Comparison of ENCODE assay signal across 11 cellular contexts in genomic region chr20:58655328-58656094, GRCh38. TPM values are rescaled to one million over a fixed set of nuclear protein-coding genes. Genes with fewer than 3 reads are reported as not detected.
A peak's percentile ranks its signal among the peaks of the same experiment; 100 is the strongest.
DNase-seq lines count a peak whose midpoint lies in the region; ATAC-seq and TF ChIP-seq lines count a peak whose summit lies in the region.
"Had no signal": no experiment of that assay in that cellular context is flagged by ENCODE, and none has a peak within 500 bp of the region (broad histone marks: within the 10 kb centered on the region; RNA-seq: fewer than 3 reads in every experiment).

No MANE protein-coding gene starts in this region.

- DNase-seq in CD4-positive, alpha-beta memory T cell: no peak
- DNase-seq in HFF-Myc (ENCODE audit: extremely low read depth, low read depth) (no peak), mesenchymal stem cell (no peak), NCI-H1092 treated with DMSO at 0.1 percent for 48 hours (lab: John Stamatoyannopoulos, UW) (no peak), DMS79 treated with DMSO at 0.1 percent for 48 hours (lab: John Stamatoyannopoulos, UW) (no peak)
- no peak for DNase-seq in activated T-helper 2 cell treated with anti-CD3 and anti-CD28 coated beads, Interferon-gamma antibody, Interleukin-2, Interleukin-4, amounts not matched to agents 10 μg/mL and 5 μg/mL and 100 μg/mL, durations not matched to agents 14 hours and 24 hours and 36 hours (ENCODE audit: low spot score)
- DNase-seq: Caco-2, NCI-H446, SHP77 had no signal

- no peak overlapping the region for H2AFZ ChIP-seq in mesenchymal stem cell (ENCODE audit: low read depth, low read length)

- H3K9ac ChIP-seq in mesenchymal stem cell (ENCODE audit: low read length): peak overlapping the region; percentile 58

- H2AK5ac ChIP-seq in mesenchymal stem cell (ENCODE audit: low read length, severe bottlenecking): no peak overlapping the region

- H4K8ac ChIP-seq in mesenchymal stem cell (ENCODE audit: low read length): no peak overlapping the region

- peaks cover 2% of the 10 kb centered on the region for H3K79me1 ChIP-seq in mesenchymal stem cell (replicated peaks; ENCODE audit: low read length, poor library complexity, severe bottlenecking)

- H3K9me3 ChIP-seq in CD4-positive, alpha-beta memory T cell (ENCODE audit: control insufficient read depth in 1 of 2, low read length in 2 of 2): no peaks in the 10 kb centered on the region
- no peaks in the 10 kb centered on the region for H3K9me3 ChIP-seq in mesenchymal stem cell (ENCODE audit: control insufficient read depth, low read length)
- H3K9me3 ChIP-seq: Caco-2 had no signal

- peaks cover 0 to 1% of the 10 kb centered on the region in 2 donors for H3K27me3 Mint-ChIP-seq in CD4-positive, alpha-beta memory T cell
- no peaks in the 10 kb centered on the region for H3K27me3 Mint-ChIP-seq in activated T-helper 2 cell treated with anti-CD3 and anti-CD28 coated beads, Interferon-gamma antibody, Interleukin-2, Interleukin-4, amounts not matched to agents 10 μg/mL and 5 μg/mL and 100 μg/mL, durations not matched to agents 14 hours and 24 hours and 36 hours (ENCODE audit: low read depth)

- H2BK120ac ChIP-seq in mesenchymal stem cell (ENCODE audit: low read depth, low read length): no peak overlapping the region

- H3K4ac ChIP-seq in mesenchymal stem cell (ENCODE audit: low read depth in 1 of 2, low read length in 2 of 2): no peak overlapping the region

- 84% methylated on average over 5 of the region's 6 CpGs for WGBS in mesenchymal stem cell

- TF ChIP-seq CTCF in HFF-Myc (IDR thresholded peaks at IDR 0.05; ENCODE audit: low read depth, low read length, missing control alignments): no peak

- H2BK5ac ChIP-seq in mesenchymal stem cell (ENCODE audit: low read depth, low read length, poor library complexity, severe bottlenecking): no peak overlapping the region

- H3K36me3 Mint-ChIP-seq in CD4-positive, alpha-beta memory T cell: peaks cover 0 to 43% of the 10 kb centered on the region in 2 donors
- peaks cover 49% of the 10 kb centered on the region for H3K36me3 Mint-ChIP-seq in activated T-helper 2 cell treated with anti-CD3 and anti-CD28 coated beads, Interferon-gamma antibody, Interleukin-2, Interleukin-4, amounts not matched to agents 10 μg/mL and 5 μg/mL and 100 μg/mL, durations not matched to agents 14 hours and 24 hours and 36 hours (ENCODE audit: low read depth)

- CTCF ChIA-PET in CD4-positive, alpha-beta memory T cell (lab: Charles Lee; ENCODE audit: partially characterized antibody): interaction anchor here (1.1 kb wide), 2 partner anchors 37 to 247 kb away, joined by 3 to 4 read pairs; partner anchors contain the start of gene NPEPL1

- H3K27me3 ChIP-seq in CD4-positive, alpha-beta memory T cell (ENCODE audit: insufficient read depth, low read length): no peaks in the 10 kb centered on the region
- no peaks in the 10 kb centered on the region for H3K27me3 ChIP-seq in mesenchymal stem cell (ENCODE audit: control insufficient read depth in 1 of 2, insufficient read depth in 1 of 2, low read length in 2 of 2)

- H3K4me1 Mint-ChIP-seq in CD4-positive, alpha-beta memory T cell: peaks cover 44 to 83% (median 55%) of the 10 kb centered on the region in 4 donors
- H3K4me1 Mint-ChIP-seq in activated T-helper 2 cell treated with anti-CD3 and anti-CD28 coated beads, Interferon-gamma antibody, Interleukin-2, Interleukin-4, amounts not matched to agents 10 μg/mL and 5 μg/mL and 100 μg/mL, durations not matched to agents 14 hours and 24 hours and 36 hours (ENCODE audit: low read depth): peaks cover 53% of the 10 kb centered on the region

- H3K23ac ChIP-seq in mesenchymal stem cell (ENCODE audit: low read length in 2 of 2): no peak overlapping the region

- H3K27ac ChIP-seq in CD4-positive, alpha-beta memory T cell (ENCODE audit: low read depth, low read length): no peak overlapping the region
- no peak overlapping the region for H3K27ac ChIP-seq in mesenchymal stem cell (ENCODE audit: low read length, poor library complexity, severe bottlenecking)

- H3K9me3 Mint-ChIP-seq in CD4-positive, alpha-beta memory T cell: no peaks in the 10 kb centered on the region
- H3K9me3 Mint-ChIP-seq in activated T-helper 2 cell treated with anti-CD3 and anti-CD28 coated beads, Interferon-gamma antibody, Interleukin-2, Interleukin-4, amounts not matched to agents 10 μg/mL and 5 μg/mL and 100 μg/mL, durations not matched to agents 14 hours and 24 hours and 36 hours: no peaks in the 10 kb centered on the region

- no peak overlapping the region for H3K18ac ChIP-seq in mesenchymal stem cell (ENCODE audit: low read depth in 1 of 2, low read length in 2 of 2)

- H3K4me3 ChIP-seq in CD4-positive, alpha-beta memory T cell (ENCODE audit: low read length in 2 of 2): peak overlapping the region in 1 of 2 donors; percentile 1
- peak overlapping the region; percentile 29 for H3K4me3 ChIP-seq in HFF-Myc (replicated peaks; ENCODE audit: low read depth, low read length)
- peak overlapping the region in 1 of 2 experiments; percentile 28 for H3K4me3 ChIP-seq in mesenchymal stem cell (ENCODE audit: insufficient read depth in 1 of 2, low read depth in 1 of 2, low read length in 2 of 2)

- POLR2A ChIA-PET in CD4-positive, alpha-beta memory T cell (lab: Charles Lee; ENCODE audit: partially characterized antibody): interaction anchor here (1.2 to 1.4 kb wide), 2 partner anchors 20 to 38 kb away, joined by 3 read pairs; no protein-coding TSS in a partner anchor

- no peak overlapping the region for H4K91ac ChIP-seq in mesenchymal stem cell (ENCODE audit: low read length)

- intact Hi-C loops in CD4-positive, alpha-beta memory T cell (cut with micrococcal nuclease): loop anchor here (10.0 kb wide), 1 partner anchor 1261 kb away; the partner anchor contains the start of gene RBM38
- intact Hi-C loops in activated T-helper 2 cell treated with anti-CD3 and anti-CD28 coated beads, Interferon-gamma antibody, Interleukin-2, Interleukin-4, amounts not matched to agents 10 μg/mL and 5 μg/mL and 100 μg/mL, durations not matched to agents 14 hours and 24 hours and 36 hours (cut with micrococcal nuclease): loop anchor here (10.0 kb wide), 4 partner anchors 171 to 1261 kb away; partner anchors contain the start of genes NELFCD, PRELID3B and RBM38

- ATAC-seq in HG03280 (IDR thresholded peaks at IDR 0.05; ENCODE audit: unreplicated experiment) (no peak), GM19463 (IDR thresholded peaks at IDR 0.05; ENCODE audit: unreplicated experiment) (no peak)

- H3K36me3 ChIP-seq in CD4-positive, alpha-beta memory T cell (ENCODE audit: insufficient read depth, low read length): no peaks in the 10 kb centered on the region
- peaks cover 0 to 14% of the 10 kb centered on the region in 2 experiments for H3K36me3 ChIP-seq in mesenchymal stem cell (ENCODE audit: control insufficient read depth in 1 of 2, insufficient read depth in 2 of 2, low read depth in 1 of 2, low read length in 2 of 2)

- no peak overlapping the region for H2BK12ac ChIP-seq in mesenchymal stem cell (ENCODE audit: low read length in 2 of 2)

- peaks cover 79% of the 10 kb centered on the region for H3K4me1 ChIP-seq in CD4-positive, alpha-beta memory T cell (ENCODE audit: insufficient read depth, low read length)
- peaks cover 4% of the 10 kb centered on the region for H3K4me1 ChIP-seq in mesenchymal stem cell (ENCODE audit: control insufficient read depth, insufficient read depth, low read depth, low read length)

- H2BK15ac ChIP-seq in mesenchymal stem cell (ENCODE audit: low read depth, poor library complexity, severe bottlenecking): no peak overlapping the region

- H3K4me2 ChIP-seq in mesenchymal stem cell (ENCODE audit: low read length, poor library complexity, severe bottlenecking): no peak overlapping the region

- no peak overlapping the region for H3K14ac ChIP-seq in mesenchymal stem cell (ENCODE audit: low read length in 2 of 2)

- peak overlapping the region; percentile 21 to 69 (median 60) for H3K4me3 Mint-ChIP-seq in CD4-positive, alpha-beta memory T cell
- H3K4me3 Mint-ChIP-seq in activated T-helper 2 cell treated with anti-CD3 and anti-CD28 coated beads, Interferon-gamma antibody, Interleukin-2, Interleukin-4, amounts not matched to agents 10 μg/mL and 5 μg/mL and 100 μg/mL, durations not matched to agents 14 hours and 24 hours and 36 hours (ENCODE audit: low read depth): peak overlapping the region; percentile 65

- H3K27ac Mint-ChIP-seq in CD4-positive, alpha-beta memory T cell: peak overlapping the region; percentile 13 to 96 (median 62)
- peak overlapping the region; percentile 64 for H3K27ac Mint-ChIP-seq in activated T-helper 2 cell treated with anti-CD3 and anti-CD28 coated beads, Interferon-gamma antibody, Interleukin-2, Interleukin-4, amounts not matched to agents 10 μg/mL and 5 μg/mL and 100 μg/mL, durations not matched to agents 14 hours and 24 hours and 36 hours

RNA-seq across cellular contexts. Expression of gene STX16, which starts 4.4 kb away (rescaled TPM):
- total RNA-seq in CD4-positive, alpha-beta memory T cell: 100 to 1,000 TPM; 158 to 167 TPM
- polyA plus RNA-seq in CD4-positive, alpha-beta memory T cell: 10 to 100 TPM; 16.5 to 24.5 TPM
- total RNA-seq in activated T-helper 2 cell treated with anti-CD3 and anti-CD28 coated beads, Interferon-gamma antibody, Interleukin-2, Interleukin-4, amounts not matched to agents 10 μg/mL and 5 μg/mL and 100 μg/mL, durations not matched to agents 14 hours and 24 hours and 36 hours: 101 and 103 TPM in 2 replicates
- 42.4 TPM for polyA plus RNA-seq in mesenchymal stem cell (2013, experiment 1 of 2)
- polyA plus RNA-seq in mesenchymal stem cell (2013, experiment 2 of 2): 40.7 TPM

RNA-seq across cellular contexts. Expression of gene NPEPL1, which starts 37.1 kb away (rescaled TPM):
- 10 to 100 TPM; 44.2 to 44.8 TPM for total RNA-seq in CD4-positive, alpha-beta memory T cell
- polyA plus RNA-seq in CD4-positive, alpha-beta memory T cell: 10 to 100 TPM in 1 of 2 donors, 1 to 10 TPM in 1; 8.9 to 11.9 TPM
- 27.5 and 29.4 TPM in 2 replicates for total RNA-seq in activated T-helper 2 cell treated with anti-CD3 and anti-CD28 coated beads, Interferon-gamma antibody, Interleukin-2, Interleukin-4, amounts not matched to agents 10 μg/mL and 5 μg/mL and 100 μg/mL, durations not matched to agents 14 hours and 24 hours and 36 hours
- 27.4 TPM for polyA plus RNA-seq in mesenchymal stem cell (2013, experiment 1 of 2)
- polyA plus RNA-seq in mesenchymal stem cell (2013, experiment 2 of 2): 25.0 TPM
